ENCODE assay signal across 9 cellular contexts in genomic region chr15:72229947-72230196, GRCh38. TPM values are rescaled to one million over a fixed set of nuclear protein-coding genes. Genes with fewer than 3 reads are reported as not detected.
DNase-seq lines count a peak whose midpoint lies in the region; ATAC-seq, FAIRE-seq and TF ChIP-seq lines count a peak whose summit lies in the region.
"Had no signal": no experiment of that assay in that cellular context is flagged by ENCODE, and none has a peak within 500 bp of the region (broad histone marks: within the 10 kb centered on the region; RNA-seq: fewer than 3 reads in every experiment).

No MANE protein-coding gene starts in this region.

- H3K27ac ChIP-seq in GM23248 (peak overlapping the region; percentile 98), VCaP (peak overlapping the region; percentile 98), sigmoid colon (peak overlapping the region; percentile 92 to 99 (median 96))

- intact Hi-C loops in sigmoid colon (cut with DNase I), result loop anchor here (2.0 kb wide), 2 partner anchors 27 to 43 kb away; partner anchors contain the start of gene PARP6

- no peaks in the 10 kb centered on the region for H3K9me2 ChIP-seq in GM23248 (ENCODE audit: insufficient read depth)

- peak overlapping the region; percentile 84 for H3K4me3 ChIP-seq in GM23248
- H3K4me3 ChIP-seq in foreskin fibroblast (ENCODE audit: low read depth in 1 of 2, low read length in 2 of 2), result peak overlapping the region; percentile 84 to 94
- H3K4me3 ChIP-seq in sigmoid colon, result peak overlapping the region; percentile 47 to 90 (median 68)

- ATAC-seq in HG02642 (IDR thresholded peaks at IDR 0.05; ENCODE audit: poor library complexity, unreplicated experiment), result no peak

- H3K9me3 ChIP-seq in GM23248 (ENCODE audit: low read depth) (no peaks in the 10 kb centered on the region), sigmoid colon (no peaks in the 10 kb centered on the region)

- peak overlapping the region; percentile 99 for H3K9ac ChIP-seq in GM23248

- in situ Hi-C loops in GM23248 (cut with MboI), result no loop called here

- WGBS in GM23248 (ENCODE audit: low coverage in 1 of 2, low lambda C conversion rate in 2 of 2, missing lambda C conversion rate in 2 of 2), 2 experiments, result 0 to 1% methylated on average over 12 to 29 of the region's 29 CpGs
- 0% methylated on average over 29 of the region's 29 CpGs for WGBS in sigmoid colon, 2 donors

- peak overlapping the region; percentile 98 for H3K4me2 ChIP-seq in GM23248 (ENCODE audit: unreplicated experiment)

- H4K20me1 ChIP-seq in GM23248 (ENCODE audit: insufficient read depth), result peaks cover 6% of the 10 kb centered on the region; the same call in 1 of the 2 replicates

- peaks cover 62% of the 10 kb centered on the region for H3F3A ChIP-seq in GM23248 (ENCODE audit: insufficient read depth)

- peaks cover 36% of the 10 kb centered on the region for H3K4me1 ChIP-seq in GM23248 (ENCODE audit: insufficient read depth)
- H3K4me1 ChIP-seq in sigmoid colon, result peaks cover 0 to 54% (median 46%) of the 10 kb centered on the region in 4 donors

- no peak for TF ChIP-seq EP300 in sigmoid colon (IDR thresholded peaks at IDR 0.05)

- peaks cover 65% of the 10 kb centered on the region for H3K79me2 ChIP-seq in GM23248 (ENCODE audit: insufficient read depth)

- H3K36me3 ChIP-seq in GM23248 (ENCODE audit: low read depth) (peaks cover 9% of the 10 kb centered on the region), sigmoid colon (no peaks in the 10 kb centered on the region)

- FAIRE-seq in HTR-8/SVneo (lab: Jason Lieb, UNC), result no peak
- FAIRE-seq: urothelium cell line had no signal

- DNase-seq in GM23248 (no peak), foreskin fibroblast (no peak), sigmoid colon (no peak), HuH-7 (ENCODE audit: low spot score) (no peak), NCI-H1105 (lab: John Stamatoyannopoulos, UW) (no peak), HTR-8/SVneo (ENCODE audit: insufficient read length, low spot score) (no peak)

- peak in 1 of 2 donors; percentile 21 for TF ChIP-seq POLR2A in sigmoid colon (IDR thresholded peaks at IDR 0.05)

- no peaks in the 10 kb centered on the region for H3K27me3 ChIP-seq in GM23248 (replicated peaks; ENCODE audit: insufficient read depth)
- H3K27me3 ChIP-seq in sigmoid colon, result no peaks in the 10 kb centered on the region

- TF ChIP-seq CTCF in VCaP (conservative IDR thresholded peaks at IDR 0.05), result no peak
- TF ChIP-seq CTCF in foreskin fibroblast (IDR thresholded peaks at IDR 0.05; ENCODE audit: low read depth, low read length), result no peak
- no peak for TF ChIP-seq CTCF in sigmoid colon (IDR thresholded peaks at IDR 0.05)

- H2AFZ ChIP-seq in GM23248, result 0 out of 2 replicates have a peak overlapping the region, but pooled peaks have one; percentile 72

RNA-seq across cellular contexts. Expression of gene PKM, which starts 1.1 kb away (rescaled TPM):
- 2,534 and 2,557 TPM in 2 replicates for total RNA-seq in GM23248 (2014; rRNA removed; shearing (Covaris generic))
- polyA plus RNA-seq in GM23248 (2016; fragmentation: Nextera tagmentation; extraction: Ambion mirVana), result 2,427 and 2,525 TPM in 2 replicates
- total RNA-seq in sigmoid colon, result 100 to 1,000 TPM; 135 to 213 (median 200) TPM
- polyA plus RNA-seq in sigmoid colon, result 100 to 1,000 TPM; 174 to 582 (median 254) TPM

RNA-seq across cellular contexts. Expression of gene GRAMD2A, which starts 32.3 kb away (rescaled TPM):
- total RNA-seq in GM23248 (2014; rRNA removed; shearing (Covaris generic)), result not detected in 2 replicates
- polyA plus RNA-seq in GM23248 (2016; fragmentation: Nextera tagmentation; extraction: Ambion mirVana) (not detected in 2 replicates), sigmoid colon (1 to 10 TPM in 2 of 3 donors, not detected in 1; 2.5 to 4.3 TPM)
- 1 to 10 TPM in 1 of 4 donors, under 1 TPM in 3; 0.16 to 2.6 (median 0.50) TPM for total RNA-seq in sigmoid colon

RNA-seq across cellular contexts. Expression of gene PARP6, which starts 42.5 kb away (rescaled TPM):
- total RNA-seq in GM23248 (2014; rRNA removed; shearing (Covaris generic)), result 24.7 and 29.7 TPM in 2 replicates
- polyA plus RNA-seq in GM23248 (2016; fragmentation: Nextera tagmentation; extraction: Ambion mirVana) (27.5 and 36.0 TPM in 2 replicates), sigmoid colon (10 to 100 TPM; 12.5 to 29.4 (median 27.2) TPM)
- total RNA-seq in sigmoid colon, result 100 to 1,000 TPM in 1 of 4 donors, 10 to 100 TPM in 3; 41.5 to 103 (median 60.0) TPM

Comparison
In these comparisons a context has a peak if more than half of its experiments do, and no peak if none do; other contexts are left out.
1. RNA of gene PKM, which starts 1.1 kb away (total RNA-seq): 2,534 to 2,557 TPM in GM23248; 135 to 213 TPM in sigmoid colon; every median in the first group is over 10 times any median in the second.
2. Peak in every context shown above with its lines, with median percentiles within 50 percentile points of each other: H3K27ac ChIP-seq and H3K4me3 ChIP-seq.